ENCODE assay signal across 13 cellular contexts in the genomic region with DNA sequence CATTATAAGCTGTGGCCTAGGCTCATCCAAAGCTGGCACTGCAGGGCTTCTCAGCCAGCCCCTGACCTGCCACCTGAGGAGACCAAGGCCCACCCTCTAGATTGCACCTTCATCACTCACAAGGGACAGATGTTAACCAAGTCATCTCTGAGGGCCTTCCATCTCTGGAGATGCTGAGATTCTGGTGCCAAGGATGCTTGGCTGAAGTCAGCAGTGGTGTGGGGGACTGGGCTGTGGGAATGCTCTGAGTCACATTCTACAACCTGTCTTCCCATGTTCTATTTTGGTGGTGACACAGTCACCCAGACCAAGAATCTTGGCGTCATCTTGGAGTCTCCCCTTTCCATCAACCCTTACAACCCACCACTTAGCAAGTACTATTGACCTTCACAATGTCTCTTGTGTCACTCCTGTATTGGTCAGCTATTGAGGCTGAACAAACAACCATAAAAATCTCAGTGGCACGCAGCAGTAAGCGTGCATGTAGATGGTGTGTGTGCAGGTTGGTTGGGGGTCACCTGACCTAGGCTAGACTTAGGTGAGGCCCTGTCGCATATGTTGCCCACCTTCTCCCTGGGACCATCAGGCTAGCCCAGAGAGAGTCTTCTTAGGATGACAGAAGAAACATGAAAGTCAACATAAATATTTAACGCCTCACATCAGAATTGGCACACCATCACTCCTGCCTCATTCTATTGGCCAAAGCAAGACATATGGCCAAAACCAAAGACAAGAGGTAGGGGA.
DNase-seq lines count a peak whose midpoint lies in the region; ATAC-seq and TF ChIP-seq lines count a peak whose summit lies in the region.
"Had no signal": no experiment of that assay in that cellular context is flagged by ENCODE, and none has a peak within 500 bp of the region (broad histone marks: within the 10 kb centered on the region; RNA-seq: fewer than 3 reads in every experiment).

No MANE protein-coding gene starts in this region.

- ATAC-seq in left colon = no peak

- no peak overlapping the region for H3K4me3 ChIP-seq in tibial artery
- H3K4me3 ChIP-seq: dorsolateral prefrontal cortex had no signal

- peaks cover 7 to 38% (median 33%) of the 10 kb centered on the region in 3 donors for H3K36me3 ChIP-seq in tibial artery
- H3K36me3 ChIP-seq: neutrophil had no signal

- H3K27ac ChIP-seq in tibial artery = peak overlapping the region; percentile 29 to 68
- H3K27ac ChIP-seq: dorsolateral prefrontal cortex, neutrophil had no signal

- intact Hi-C loops in left colon (cut with DNase I, micrococcal nuclease) (no loop called here), tibial artery (cut with DNase I; ENCODE audit: low total_unique reads) (no loop called here)

- DNase-seq in activated effector memory CD4-positive, alpha-beta T cell treated with anti-CD3 and anti-CD28 coated beads, Interleukin-2, amount 50 U/mL, for 16 hours = peak; percentile 63
- no peak for DNase-seq in activated effector memory CD4-positive, alpha-beta T cell treated with Interleukin-2 at 50 U/mL for 16 hours
- peak; percentile 7 for DNase-seq in activated CD8-positive, alpha-beta memory T cell treated with anti-CD3 and anti-CD28 coated beads, Interleukin-2, amount 50 U/mL, for 4 hours
- DNase-seq in left colon (peak; percentile 1 to 9), tibial artery (peak; percentile 18 to 68), dedifferentiated amniotic fluid mesenchymal stem cell (ENCODE audit: extremely low spot score) (no peak), T-helper 9 cell (no peak), NCI-H187 treated with DMSO at 0.1 percent for 48 hours (lab: John Stamatoyannopoulos, UW) (no peak)
- DNase-seq: EL; foreskin melanocyte; stimulated activated CD4-positive, alpha-beta T cell treated with anti-CD3 and anti-CD28 coated beads, Interleukin-1b, Interleukin-23, amount 100 ng/mL, for 48 hours had no signal

- no peak for TF ChIP-seq CTCF in tibial artery (IDR thresholded peaks at IDR 0.05)

- H3K27me3 ChIP-seq in tibial artery = no peaks in the 10 kb centered on the region
- H3K27me3 ChIP-seq: dorsolateral prefrontal cortex, neutrophil had no signal

- H3K4me1 ChIP-seq in tibial artery = peaks cover 0 to 37% (median 25%) of the 10 kb centered on the region in 4 donors

- H3K9me3 ChIP-seq in tibial artery = no peaks in the 10 kb centered on the region
- H3K9me3 ChIP-seq: neutrophil had no signal

Comparison
In these comparisons a context has a peak if more than half of its experiments do, and no peak if none do; other contexts are left out.
1. DNase-seq: peak in activated effector memory CD4-positive, alpha-beta T cell treated with anti-CD3 and anti-CD28 coated beads, Interleukin-2, amount 50 U/mL, for 16 hours (single experiment), activated CD8-positive, alpha-beta memory T cell treated with anti-CD3 and anti-CD28 coated beads, Interleukin-2, amount 50 U/mL, for 4 hours (single experiment), left colon (2 of 2) and tibial artery (2 of 2); none in activated effector memory CD4-positive, alpha-beta T cell treated with Interleukin-2 at 50 U/mL for 16 hours (single experiment), dedifferentiated amniotic fluid mesenchymal stem cell (single experiment), T-helper 9 cell (single experiment) and NCI-H187 treated with DMSO at 0.1 percent for 48 hours (single experiment).